ENCODE assay signal across 9 cellular contexts in the genomic region with DNA sequence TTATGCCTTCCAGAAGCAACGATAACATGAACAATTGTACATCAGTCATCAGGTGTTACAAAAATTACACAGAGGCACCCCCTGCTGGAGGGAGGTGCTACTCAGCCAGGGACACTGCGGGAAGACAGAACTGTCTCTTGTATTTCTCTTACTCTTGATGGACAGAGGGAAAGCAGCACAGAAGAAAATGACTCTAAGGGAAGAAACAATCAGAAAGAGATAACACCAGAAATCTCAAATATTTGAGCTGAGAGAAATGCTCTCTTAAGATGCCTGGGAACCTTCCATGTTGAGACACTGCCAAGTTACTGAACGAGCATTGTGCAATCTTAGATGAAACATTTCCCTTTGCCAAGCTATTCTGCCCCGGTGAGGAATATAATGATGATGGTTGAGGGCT.
DNase-seq lines count a peak whose midpoint lies in the region; ATAC-seq and TF ChIP-seq lines count a peak whose summit lies in the region.
"Had no signal": no experiment of that assay in that cellular context is flagged by ENCODE, and none has a peak within 500 bp of the region (broad histone marks: within the 10 kb centered on the region; RNA-seq: fewer than 3 reads in every experiment).

No MANE protein-coding gene starts in this region.

- H3K36me3 ChIP-seq in GM06990 (ENCODE audit: control insufficient read depth, insufficient read depth, low read length), result no peaks in the 10 kb centered on the region
- H3K36me3 ChIP-seq in OCI-LY1 (ENCODE audit: insufficient read depth, low read length), result no peaks in the 10 kb centered on the region
- no peaks in the 10 kb centered on the region for H3K36me3 ChIP-seq in fibroblast of lung (ENCODE audit: control insufficient read depth, insufficient read depth, low read length)
- no peaks in the 10 kb centered on the region for H3K36me3 ChIP-seq in CD8-positive, alpha-beta T cell (ENCODE audit: insufficient read depth, low read length)

- H3K79me2 ChIP-seq in OCI-LY1 (ENCODE audit: insufficient read depth, low read length) (no peaks in the 10 kb centered on the region), fibroblast of lung (ENCODE audit: control insufficient read depth, insufficient read depth, low read length) (no peaks in the 10 kb centered on the region)

- no peaks in the 10 kb centered on the region for H3K36me3 Mint-ChIP-seq in T-cell
- H3K36me3 Mint-ChIP-seq in CD8-positive, alpha-beta T cell, result no peaks in the 10 kb centered on the region

- no peak for DNase-seq in GM06990 (ENCODE audit: extremely low read depth, insufficient read length)
- peak; percentile 48 to 70 for DNase-seq in fibroblast of lung (ENCODE audit: low read depth in 2 of 2)
- no peak for DNase-seq in T-cell
- DNase-seq in CD8-positive, alpha-beta T cell, result no peak
- no peak for DNase-seq in RKO (ENCODE audit: low spot score)

- no peaks in the 10 kb centered on the region for H3K9me2 ChIP-seq in OCI-LY1 (ENCODE audit: low read depth, low read length)

- H2AFZ ChIP-seq in OCI-LY1 (ENCODE audit: low read length) (no peak overlapping the region), fibroblast of lung (ENCODE audit: low read length) (no peak overlapping the region)

- intact Hi-C loops in CD8-positive, alpha-beta T cell (cut with DNase I, micrococcal nuclease), result no loop called here

- no peak overlapping the region for H3K4me3 Mint-ChIP-seq in T-cell
- no peak overlapping the region for H3K4me3 Mint-ChIP-seq in CD8-positive, alpha-beta T cell
- H3K4me3 Mint-ChIP-seq: central memory CD8-positive, alpha-beta T cell had no signal

- no peak overlapping the region for H3K4me3 ChIP-seq in GM06990 (replicated peaks; ENCODE audit: low read depth, low read length)
- no peak overlapping the region for H3K4me3 ChIP-seq in OCI-LY1 (ENCODE audit: low read depth, low read length, poor library complexity, severe bottlenecking)
- H3K4me3 ChIP-seq in fibroblast of lung (replicated peaks in 1 of 4; ENCODE audit: control extremely low read depth in 1 of 4, insufficient read depth in 1 of 4, low read depth in 3 of 4, low read length in 4 of 4), result no peak overlapping the region
- H3K4me3 ChIP-seq in CD8-positive, alpha-beta T cell (ENCODE audit: low read depth, low read length), result no peak overlapping the region

- H3K4me1 ChIP-seq in OCI-LY1 (ENCODE audit: insufficient read depth, low read length, severe bottlenecking) (no peaks in the 10 kb centered on the region), fibroblast of lung (ENCODE audit: control insufficient read depth, extremely low read depth, insufficient read depth, low read length) (no peaks in the 10 kb centered on the region)
- H3K4me1 ChIP-seq in CD8-positive, alpha-beta T cell (ENCODE audit: insufficient read depth, low read length), result no peaks in the 10 kb centered on the region

- H3K27ac Mint-ChIP-seq in T-cell, result no peak overlapping the region
- H3K27ac Mint-ChIP-seq in CD8-positive, alpha-beta T cell, result no peak overlapping the region

- H4K20me1 ChIP-seq in OCI-LY1 (ENCODE audit: insufficient read depth, low read length), result no peaks in the 10 kb centered on the region
- H4K20me1 ChIP-seq in fibroblast of lung (ENCODE audit: control insufficient read depth, extremely low read depth, insufficient read depth, low read length), result no peaks in the 10 kb centered on the region

- H3K4me1 Mint-ChIP-seq in T-cell, result no peaks in the 10 kb centered on the region
- no peaks in the 10 kb centered on the region for H3K4me1 Mint-ChIP-seq in CD8-positive, alpha-beta T cell (ENCODE audit: low read depth)
- H3K4me1 Mint-ChIP-seq: central memory CD8-positive, alpha-beta T cell had no signal

- ATAC-seq in GM19328 (IDR thresholded peaks at IDR 0.05; ENCODE audit: unreplicated experiment) (no peak), T-cell (replicated peaks in 1 of 4) (no peak)
- no peak for ATAC-seq in CD8-positive, alpha-beta T cell

- no peaks in the 10 kb centered on the region for H3K27me3 ChIP-seq in GM06990 (replicated peaks; ENCODE audit: control insufficient read depth, insufficient read depth, low read length)
- H3K27me3 ChIP-seq in OCI-LY1 (ENCODE audit: insufficient read depth, low read length), result no peaks in the 10 kb centered on the region
- H3K27me3 ChIP-seq in fibroblast of lung (ENCODE audit: control insufficient read depth, insufficient read depth, low read length), result no peaks in the 10 kb centered on the region
- no peaks in the 10 kb centered on the region for H3K27me3 ChIP-seq in CD8-positive, alpha-beta T cell (ENCODE audit: insufficient read depth, low read length)

- POLR2A ChIA-PET in T-cell (lab: Charles Lee), result no interaction called here
- POLR2A ChIA-PET in CD8-positive, alpha-beta T cell (lab: Charles Lee), result no interaction called here

- H3K27me3 Mint-ChIP-seq in T-cell, result no peaks in the 10 kb centered on the region
- H3K27me3 Mint-ChIP-seq in CD8-positive, alpha-beta T cell (ENCODE audit: low read depth), result no peaks in the 10 kb centered on the region
- H3K27me3 Mint-ChIP-seq: central memory CD8-positive, alpha-beta T cell had no signal

- H3K9me3 Mint-ChIP-seq in T-cell, result peaks cover 10 to 24% (median 11%) of the 10 kb centered on the region in 3 donors
- peaks cover 14% of the 10 kb centered on the region for H3K9me3 Mint-ChIP-seq in CD8-positive, alpha-beta T cell

- peak; percentile 76 for TF ChIP-seq CTCF in 22Rv1 (IDR thresholded peaks at IDR 0.05)
- TF ChIP-seq CTCF in GM06990 (IDR thresholded peaks at IDR 0.05; ENCODE audit: insufficient read depth, low read length, poor library complexity, severe bottlenecking), result peak; percentile 40
- TF ChIP-seq CTCF in OCI-LY1 (IDR thresholded peaks at IDR 0.05; ENCODE audit: low read length), result peak; percentile 75
- peak; percentile 9 to 34 for TF ChIP-seq CTCF in fibroblast of lung (conservative IDR thresholded peaks at IDR 0.05 in 1 of 2, IDR thresholded peaks at IDR 0.05 in 1 of 2; ENCODE audit: low read depth in 1 of 2, low read length in 2 of 2)
- TF ChIP-seq CTCF in CD8-positive, alpha-beta T cell (IDR thresholded peaks at IDR 0.05), result no peak

- H3K4me2 ChIP-seq in OCI-LY1 (ENCODE audit: low read length), result no peak overlapping the region
- no peak overlapping the region for H3K4me2 ChIP-seq in fibroblast of lung (ENCODE audit: extremely low read depth, insufficient read depth, low read length)

- H3K9me3 ChIP-seq in OCI-LY1 (ENCODE audit: low read length) (no peaks in the 10 kb centered on the region; the same call in 1 of the 2 replicates), fibroblast of lung (ENCODE audit: control insufficient read depth, insufficient read depth, low read depth, low read length) (no peaks in the 10 kb centered on the region)
- no peaks in the 10 kb centered on the region for H3K9me3 ChIP-seq in CD8-positive, alpha-beta T cell (ENCODE audit: low read length)

- no peak overlapping the region for H3K27ac ChIP-seq in 22Rv1
- no peak overlapping the region for H3K27ac ChIP-seq in OCI-LY1 (ENCODE audit: low read depth, low read length, poor library complexity, severe bottlenecking)
- no peak overlapping the region for H3K27ac ChIP-seq in fibroblast of lung (ENCODE audit: insufficient read depth, low read length)
- H3K27ac ChIP-seq in CD8-positive, alpha-beta T cell (ENCODE audit: low read depth, low read length), result no peak overlapping the region

- no peaks in the 10 kb centered on the region for H3F3A ChIP-seq in OCI-LY1 (ENCODE audit: insufficient read depth, low read length)

- CTCF ChIA-PET in T-cell (lab: Charles Lee), result no interaction called here
- CTCF ChIA-PET in CD8-positive, alpha-beta T cell (lab: Charles Lee), result no interaction called here

- H3K9ac ChIP-seq in OCI-LY1 (ENCODE audit: low read length) (no peak overlapping the region), fibroblast of lung (ENCODE audit: insufficient read depth, low read length) (no peak overlapping the region)

Comparison
In these comparisons a context has a peak if more than half of its experiments do, and no peak if none do; other contexts are left out.
1. DNase-seq: peak in fibroblast of lung (2 of 2); none in GM06990 (single experiment), T-cell (0 of 34), CD8-positive, alpha-beta T cell (0 of 7) and RKO (single experiment).